Comparison of ENCODE assay signal across 14 cellular contexts in the genomic region with DNA sequence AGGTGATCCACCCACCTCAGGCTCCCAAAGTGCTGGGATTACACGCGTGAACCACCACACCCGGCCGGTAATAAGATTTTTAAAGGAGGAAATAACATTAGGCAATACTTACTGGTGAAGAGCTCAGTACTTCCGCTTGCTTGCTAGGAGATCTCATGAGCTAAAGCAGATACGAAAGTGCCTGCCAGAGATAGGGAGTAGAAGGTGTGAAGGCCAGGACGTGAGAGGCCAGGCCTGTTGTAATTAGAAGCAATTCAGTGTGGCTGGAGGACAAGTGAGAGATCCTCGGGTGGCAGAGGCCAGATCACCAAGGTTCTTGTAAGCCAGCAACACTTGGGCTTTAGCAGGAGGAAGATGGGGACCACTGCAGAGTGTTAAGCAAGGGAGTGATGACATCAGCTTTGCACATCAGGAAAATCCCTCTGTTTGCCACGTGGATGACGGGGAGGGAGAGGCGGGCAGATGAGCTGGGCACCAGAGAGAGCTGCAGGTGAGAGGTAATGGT. TPM values are rescaled to one million over a fixed set of nuclear protein-coding genes. Genes with fewer than 3 reads are reported as not detected.
DNase-seq lines count a peak whose midpoint lies in the region; ATAC-seq and TF ChIP-seq lines count a peak whose summit lies in the region.
"Had no signal": no experiment of that assay in that cellular context is flagged by ENCODE, and none has a peak within 500 bp of the region (broad histone marks: within the 10 kb centered on the region; RNA-seq: fewer than 3 reads in every experiment).

No MANE protein-coding gene starts in this region.

- peak overlapping the region; percentile 40 for H3K27ac Mint-ChIP-seq in T-helper 2 cell treated with Interferon-gamma antibody and Interleukin-4, amounts not matched to agents 5 μg/mL and 100 μg/mL, for 36 hours
- H3K27ac Mint-ChIP-seq in T-helper 17 cell: peak overlapping the region; percentile 39

- H3K4me1 ChIP-seq in spleen (peaks cover 0 to 46% (median 8%) of the 10 kb centered on the region in 6 donors), transverse colon (peaks cover 0 to 3% (median 0%) of the 10 kb centered on the region in 4 donors)

- TF ChIP-seq CTCF in spleen (IDR thresholded peaks at IDR 0.05 in 8 of 11, conservative IDR thresholded peaks at IDR 0.05 in 3 of 11) (no peak), transverse colon (IDR thresholded peaks at IDR 0.05) (no peak), WERI-Rb-1 (IDR thresholded peaks at IDR 0.05; ENCODE audit: low read depth, low read length) (no peak)

- H3K9me3 ChIP-seq in T-helper 17 cell (ENCODE audit: control insufficient read depth, low read length, poor library complexity, severe bottlenecking): no peaks in the 10 kb centered on the region
- H3K9me3 ChIP-seq in spleen: no peaks in the 10 kb centered on the region
- H3K9me3 ChIP-seq in transverse colon: no peaks in the 10 kb centered on the region
- H3K9me3 ChIP-seq in WERI-Rb-1 (ENCODE audit: severe bottlenecking): no peaks in the 10 kb centered on the region
- H3K9me3 ChIP-seq: tibial nerve had no signal

- no peak for TF ChIP-seq POLR2A in spleen (IDR thresholded peaks at IDR 0.05)
- no peak for TF ChIP-seq POLR2A in transverse colon (IDR thresholded peaks at IDR 0.05)

- H3K36me3 Mint-ChIP-seq in T-helper 2 cell treated with Interferon-gamma antibody and Interleukin-4, amounts not matched to agents 5 μg/mL and 100 μg/mL, for 36 hours (ENCODE audit: low read depth): no peaks in the 10 kb centered on the region
- H3K36me3 Mint-ChIP-seq in T-helper 17 cell (ENCODE audit: low read depth): no peaks in the 10 kb centered on the region

- H3K27ac ChIP-seq in spleen: peak overlapping the region in 7 of 8 donors; percentile 67 to 89 (median 83)
- no peak overlapping the region for H3K27ac ChIP-seq in transverse colon
- H3K27ac ChIP-seq in WERI-Rb-1: no peak overlapping the region
- H3K27ac ChIP-seq: epithelial cell of prostate had no signal

- H3K4me1 Mint-ChIP-seq in T-helper 2 cell treated with Interferon-gamma antibody and Interleukin-4, amounts not matched to agents 5 μg/mL and 100 μg/mL, for 36 hours (ENCODE audit: low read depth): peaks cover 23% of the 10 kb centered on the region
- H3K4me1 Mint-ChIP-seq in T-helper 17 cell: peaks cover 18% of the 10 kb centered on the region

- WGBS in spleen, 5 donors: 40 to 75% (median 65%) methylated on average over 11 of the region's 11 CpGs
- 72 to 90% methylated on average over 5 to 11 of the region's 11 CpGs for WGBS in transverse colon (ENCODE audit: low coverage in 1 of 2), 2 donors

- H3K27me3 ChIP-seq in spleen (replicated peaks in 1 of 7) (no peaks in the 10 kb centered on the region), transverse colon (no peaks in the 10 kb centered on the region), WERI-Rb-1 (ENCODE audit: insufficient read depth, low read depth, severe bottlenecking) (no peaks in the 10 kb centered on the region)
- H3K27me3 ChIP-seq: tibial nerve had no signal

- TF ChIP-seq EP300 in transverse colon (IDR thresholded peaks at IDR 0.05; ENCODE audit: low read depth): no peak

- ATAC-seq in T-helper 17 cell: no peak

- peaks cover 0 to 9% (median 0%) of the 10 kb centered on the region in 6 donors for H3K36me3 ChIP-seq in spleen
- no peaks in the 10 kb centered on the region for H3K36me3 ChIP-seq in transverse colon
- H3K36me3 ChIP-seq in WERI-Rb-1: no peaks in the 10 kb centered on the region
- H3K36me3 ChIP-seq: tibial nerve had no signal

- H3K9me3 Mint-ChIP-seq in T-helper 2 cell treated with Interferon-gamma antibody and Interleukin-4, amounts not matched to agents 5 μg/mL and 100 μg/mL, for 36 hours: no peaks in the 10 kb centered on the region

- H3K27me3 Mint-ChIP-seq in T-helper 2 cell treated with Interferon-gamma antibody and Interleukin-4, amounts not matched to agents 5 μg/mL and 100 μg/mL, for 36 hours (ENCODE audit: low read depth): no peaks in the 10 kb centered on the region
- no peaks in the 10 kb centered on the region for H3K27me3 Mint-ChIP-seq in T-helper 17 cell

- H3K4me3 Mint-ChIP-seq in T-helper 2 cell treated with Interferon-gamma antibody and Interleukin-4, amounts not matched to agents 5 μg/mL and 100 μg/mL, for 36 hours: no peak overlapping the region
- H3K4me3 Mint-ChIP-seq in T-helper 17 cell: no peak overlapping the region

- H3K4me3 ChIP-seq in spleen: peak overlapping the region in 2 of 8 donors; percentile 2 to 47
- H3K4me3 ChIP-seq in transverse colon: no peak overlapping the region
- no peak overlapping the region for H3K4me3 ChIP-seq in WERI-Rb-1 (ENCODE audit: low read depth, low read length)
- H3K4me3 ChIP-seq: tibial nerve had no signal

- intact Hi-C loops in cardiac septum (cut with DNase I): no loop called here
- intact Hi-C loops in spleen (cut with DNase I; ENCODE audit: low total_unique reads): no loop called here
- intact Hi-C loops in transverse colon (cut with DNase I; ENCODE audit: low total_unique reads): no loop called here

- no peak for DNase-seq in T-helper 2 cell treated with Interferon-gamma antibody and Interleukin-4, amounts not matched to agents 5 μg/mL and 100 μg/mL, for 36 hours (ENCODE audit: low spot score)
- DNase-seq in T-helper 2 cell (no peak), T-helper 17 cell (no peak), cardiac septum (ENCODE audit: low spot score) (peak; percentile 79), spleen (peak; percentile 78), NCI-H1105 (lab: John Stamatoyannopoulos, UW) (no peak), transverse colon (no peak), WERI-Rb-1 (no peak)
- DNase-seq: amniotic stem cell, NCI-H2081, posterior cingulate gyrus, SHP77 had no signal

- in situ Hi-C loops in transverse colon (cut with MboI; ENCODE audit: low pct_ligation_motif_present in 1 of 4, low pct_unique_long_range_greater_than_20kb in 1 of 4, low sequenced_read_pairs in 3 of 4): loop anchor here in 1 of 4 donors (25.0 kb wide), 1 partner anchor 142 kb away; a partner anchor contains a TSS

RNA-seq across cellular contexts. Expression of a gene that starts 7.6 kb away (rescaled TPM):
- total RNA-seq in T-helper 17 cell (10 to 100 TPM in 1 of 2 donors, 1 to 10 TPM in 1; 8.4 to 16.6 TPM), cardiac septum (28.0 TPM), spleen (10 to 100 TPM; 23.7 to 46.6 (median 30.3) TPM), transverse colon (10 to 100 TPM; 12.6 to 47.4 (median 17.9) TPM)
- 1 to 10 TPM; 1.1 to 5.0 (median 1.2) TPM for polyA plus RNA-seq in spleen

RNA-seq across cellular contexts. Expression of a gene that starts 7.7 kb away (rescaled TPM):
- 10 to 100 TPM; 17.1 to 21.3 TPM for total RNA-seq in T-helper 17 cell
- 24.5 TPM for total RNA-seq in cardiac septum
- total RNA-seq in spleen: 10 to 100 TPM; 22.8 to 39.5 (median 29.3) TPM
- 10 to 100 TPM; 23.9 to 35.2 (median 28.8) TPM for polyA plus RNA-seq in spleen
- 10 to 100 TPM; 10.5 to 32.0 (median 19.0) TPM for total RNA-seq in transverse colon

RNA-seq across cellular contexts. Expression of a gene that starts 50.8 kb away (rescaled TPM):
- 10 to 100 TPM; 17.1 to 19.5 TPM for total RNA-seq in T-helper 17 cell
- 10.2 TPM for total RNA-seq in cardiac septum
- 10 to 100 TPM; 12.9 to 22.5 (median 17.2) TPM for total RNA-seq in spleen
- 10 to 100 TPM; 10.3 to 28.5 (median 18.6) TPM for polyA plus RNA-seq in spleen
- 10 to 100 TPM in 3 of 4 donors, 1 to 10 TPM in 1; 6.7 to 14.1 (median 11.1) TPM for total RNA-seq in transverse colon

Comparison
In these comparisons a context has a peak if more than half of its experiments do, and no peak if none do; other contexts are left out.
1. DNase-seq: peak in cardiac septum (single experiment) and spleen (single experiment); none in T-helper 2 cell treated with Interferon-gamma antibody and Interleukin-4, amounts not matched to agents 5 μg/mL and 100 μg/mL, for 36 hours (single experiment), T-helper 2 cell (0 of 5), T-helper 17 cell (0 of 3), NCI-H1105 (single experiment), transverse colon (single experiment) and WERI-Rb-1 (single experiment).
2. H3K27ac ChIP-seq: peak in spleen (7 of 8); none in transverse colon (0 of 4) and WERI-Rb-1 (single experiment).